11 cellular contexts compared by ENCODE assay signal in the genomic region with DNA sequence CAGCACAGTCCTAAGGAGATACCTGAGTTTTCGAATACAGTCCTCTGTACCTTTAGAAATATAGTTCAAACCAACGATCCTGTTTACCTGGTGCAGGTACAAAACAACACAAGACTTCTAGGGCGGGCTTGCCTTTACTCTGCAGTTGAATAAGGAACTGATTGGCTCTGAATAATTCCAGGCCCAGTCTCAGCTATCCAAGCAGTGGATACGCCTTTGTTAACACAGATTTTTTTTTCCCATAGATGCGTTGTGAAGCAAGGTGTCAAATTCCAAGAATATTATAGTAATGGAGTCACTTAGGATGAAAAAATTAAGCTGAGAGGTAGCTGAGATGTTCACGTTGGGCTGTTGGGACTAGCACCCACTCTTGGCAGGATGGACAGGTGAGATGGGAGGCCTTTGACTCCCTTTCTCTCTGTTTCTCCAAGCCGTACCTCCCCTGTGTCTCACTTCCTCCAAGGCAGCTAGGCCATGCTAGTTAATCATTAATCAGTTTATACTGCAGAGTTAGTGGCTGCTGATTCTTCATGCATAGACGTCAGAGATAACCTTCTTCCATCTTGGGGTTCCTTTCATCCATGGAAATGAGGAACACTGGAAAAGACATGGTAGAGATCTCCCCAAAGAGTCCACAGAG.
DNase-seq lines count a peak whose midpoint lies in the region; ATAC-seq and TF ChIP-seq lines count a peak whose summit lies in the region.
"Had no signal": no experiment of that assay in that cellular context is flagged by ENCODE, and none has a peak within 500 bp of the region (broad histone marks: within the 10 kb centered on the region; RNA-seq: fewer than 3 reads in every experiment).

No MANE protein-coding gene starts in this region.

- CTCF ChIA-PET in Caco-2 (lab: Charles Lee) = no interaction called here

- H3K27ac Mint-ChIP-seq in Caco-2 (ENCODE audit: unreplicated experiment) = peak overlapping the region; percentile 46
- no peak overlapping the region for H3K27ac Mint-ChIP-seq in T-helper 17 cell

- H3K9ac ChIP-seq in duodenal mucosa (ENCODE audit: low read depth in 1 of 2, low read length in 2 of 2) = peak overlapping the region in 1 of 2 donors; percentile 4

- H3K4me3 Mint-ChIP-seq in Caco-2 (ENCODE audit: unreplicated experiment) (no peak overlapping the region), T-helper 17 cell (no peak overlapping the region)

- H3K27me3 Mint-ChIP-seq in Caco-2 (ENCODE audit: insufficient read depth, unreplicated experiment) (no peaks in the 10 kb centered on the region), T-helper 17 cell (no peaks in the 10 kb centered on the region)

- no peaks in the 10 kb centered on the region for H3K9me3 Mint-ChIP-seq in Caco-2 (ENCODE audit: unreplicated experiment)

- H3K4me1 Mint-ChIP-seq in Caco-2 (ENCODE audit: low read depth, unreplicated experiment) (no peaks in the 10 kb centered on the region), T-helper 17 cell (no peaks in the 10 kb centered on the region)

- H3K27ac ChIP-seq in duodenal mucosa (ENCODE audit: low read depth, low read length) = peak overlapping the region; percentile 77
- H3K27ac ChIP-seq: brain microvascular endothelial cell, foreskin keratinocyte, SJSA1 had no signal

- in situ Hi-C loops in GM13977 (cut with MboI; ENCODE audit: low pct_unique_long_range_greater_than_20kb, low sequenced_read_pairs, unreplicated experiment) = no loop called here

- H3K4me1 ChIP-seq in Caco-2 (peaks cover 18% of the 10 kb centered on the region), duodenal mucosa (ENCODE audit: control insufficient read depth in 1 of 2, insufficient read depth in 2 of 2, low read length in 2 of 2) (peaks cover 7 to 15% of the 10 kb centered on the region in 2 donors)
- H3K4me1 ChIP-seq: foreskin keratinocyte, SJSA1 had no signal

- BruUV-seq in Caco-2 (replicated peaks; lab: Mats Ljungman, UMichigan) = no TSS peak

- TF ChIP-seq CTCF in Caco-2 (IDR thresholded peaks at IDR 0.05; ENCODE audit: insufficient read depth in 1 of 2, low read depth in 1 of 2, low read length in 1 of 2, severe bottlenecking in 1 of 2, unreplicated experiment in 1 of 2) = no peak
- no peak for TF ChIP-seq CTCF in GM13977 (IDR thresholded peaks at IDR 0.05; ENCODE audit: extremely low read depth, insufficient read depth, missing control alignments)

- H3K27me3 ChIP-seq in Caco-2 (replicated peaks; ENCODE audit: control insufficient read depth, insufficient read depth, low read length) (no peaks in the 10 kb centered on the region), duodenal mucosa (ENCODE audit: control insufficient read depth in 1 of 2, insufficient read depth in 2 of 2, low read length in 2 of 2) (no peaks in the 10 kb centered on the region)
- H3K27me3 ChIP-seq: brain microvascular endothelial cell, foreskin keratinocyte, SJSA1 had no signal

- H3K36me3 ChIP-seq in Caco-2 (ENCODE audit: control insufficient read depth, insufficient read depth, low read length) (no peaks in the 10 kb centered on the region), duodenal mucosa (ENCODE audit: control insufficient read depth in 1 of 2, insufficient read depth in 2 of 2, low read length in 2 of 2) (no peaks in the 10 kb centered on the region)
- H3K36me3 ChIP-seq: brain microvascular endothelial cell, SJSA1 had no signal

- no peaks in the 10 kb centered on the region for H3K9me3 ChIP-seq in Caco-2
- no peaks in the 10 kb centered on the region for H3K9me3 ChIP-seq in duodenal mucosa (ENCODE audit: control insufficient read depth in 1 of 2, low read length in 2 of 2)
- no peaks in the 10 kb centered on the region for H3K9me3 ChIP-seq in T-helper 17 cell (ENCODE audit: control insufficient read depth, low read length, poor library complexity, severe bottlenecking)

- POLR2A ChIA-PET in Caco-2 (lab: Charles Lee) = no interaction called here

- H3K4me3 ChIP-seq in Caco-2 (ENCODE audit: low read depth, low read length) (no peak overlapping the region), duodenal mucosa (ENCODE audit: low read depth in 1 of 2, low read length in 2 of 2) (no peak overlapping the region)
- H3K4me3 ChIP-seq: SJSA1 had no signal

- no peaks in the 10 kb centered on the region for H3K36me3 Mint-ChIP-seq in Caco-2 (ENCODE audit: insufficient read depth, unreplicated experiment)
- H3K36me3 Mint-ChIP-seq in T-helper 17 cell (ENCODE audit: low read depth) = peaks cover 4% of the 10 kb centered on the region

- ATAC-seq in GM19468 (IDR thresholded peaks at IDR 0.05; ENCODE audit: extremely low read depth, unreplicated experiment) = peak; percentile 95
- ATAC-seq in HG03064 (IDR thresholded peaks at IDR 0.05; ENCODE audit: low read depth, unreplicated experiment) = peak; percentile 89
- no peak for ATAC-seq in T-helper 17 cell

- peak; percentile 45 to 51 for DNase-seq in Caco-2
- no peak for DNase-seq in GM13977 (ENCODE audit: low spot score)
- no peak for DNase-seq in cortex of kidney (lab: John Stamatoyannopoulos, UW)
- DNase-seq in mesenteric fat pad (ENCODE audit: low spot score) = no peak
- no peak for DNase-seq in T-helper 17 cell
- DNase-seq: brain microvascular endothelial cell had no signal

- intact Hi-C loops in Caco-2 (cut with micrococcal nuclease; ENCODE audit: unreplicated experiment) = loop anchor here (1.0 kb wide), 1 partner anchor 48 kb away; no protein-coding TSS in a partner anchor

Comparison
In these comparisons a context has a peak if more than half of its experiments do, and no peak if none do; other contexts are left out.
1. DNase-seq: peak in Caco-2 (2 of 2); none in GM13977 (single experiment), cortex of kidney (single experiment), mesenteric fat pad (single experiment) and T-helper 17 cell (0 of 3).